1 cellular context compared by ENCODE assay signal in genomic region chr9:6757132-6757987, GRCh38.
A peak's percentile ranks its signal among the peaks of the same experiment; 100 is the strongest.
TF ChIP-seq lines count a peak whose summit lies in the region.

Gene KDM4C, plus strand, starts transcription at chr9:6757973. Its CDS starts 35,016 bp downstream, at chr9:6792989.

TF ChIP-seq in GM12878, 131 proteins besides CTCF, POLR2A, EP300 and RAD21 (continued from another document and continues in another):
- TF ChIP-seq ZBTB11 (CRISPR knock-in tag; IDR thresholded peaks at IDR 0.05) (peak; percentile 75), RBBP5 (conservative IDR thresholded peaks at IDR 0.05) (no peak), ATF3 (IDR thresholded peaks at IDR 0.05; ENCODE audit: borderline replicate concordance, extremely low read depth, low read depth, low read length) (peak; percentile 99), FOXK2 (IDR thresholded peaks at IDR 0.05) (peak; percentile 94), BRCA1 (IDR thresholded peaks at IDR 0.05; ENCODE audit: low read depth, low read length) (no peak), ASH2L (IDR thresholded peaks at IDR 0.05; ENCODE audit: borderline replicate concordance, low read depth) (0 out of 2 replicates have a peak, but pooled peaks have one; percentile 40), IKZF1 (conservative IDR thresholded peaks at IDR 0.05) (no peak; the same call in 1 of the 2 replicates), MTA2 (IDR thresholded peaks at IDR 0.05; ENCODE audit: low read depth) (peak; percentile 24; the same call in 1 of the 2 replicates), KDM1A (IDR thresholded peaks at IDR 0.05; ENCODE audit: borderline replicate concordance) (no peak), NR2F1 (conservative IDR thresholded peaks at IDR 0.05) (peak; percentile 62), GABPA (IDR thresholded peaks at IDR 0.05; ENCODE audit: low read depth) (no peak), SKIL (IDR thresholded peaks at IDR 0.05; ENCODE audit: low read depth, poor library complexity, severe bottlenecking) (peak; percentile 15), JUNB (IDR thresholded peaks at IDR 0.05) (no peak), ATF7 (IDR thresholded peaks at IDR 0.05; ENCODE audit: low read depth) (peak; percentile 95), NFXL1 (IDR thresholded peaks at IDR 0.05; ENCODE audit: borderline replicate concordance) (no peak), HSF1 (IDR thresholded peaks at IDR 0.05; ENCODE audit: low read depth, low read length) (no peak), ZNF24 (IDR thresholded peaks at IDR 0.05) (0 out of 2 replicates have a peak, but pooled peaks have one; percentile 34), ATF2 (IDR thresholded peaks at IDR 0.05; ENCODE audit: low read length) (no peak), STAT1 (conservative IDR thresholded peaks at IDR 0.05) (0 out of 2 replicates have a peak, but pooled peaks have one; percentile 29), IRF5 (IDR thresholded peaks at IDR 0.05; ENCODE audit: borderline replicate concordance) (no peak), MLLT1 (IDR thresholded peaks at IDR 0.05) (peak; percentile 88), ZSCAN29 (IDR thresholded peaks at IDR 0.05) (no peak), POU2F2 (IDR thresholded peaks at IDR 0.05; ENCODE audit: borderline replicate concordance, low read depth, low read length) (no peak; the same call in 1 of the 3 replicates), PAX5 (IDR thresholded peaks at IDR 0.05; ENCODE audit: borderline replicate concordance, low read depth, low read length) (no peak), NR2C2 (IDR thresholded peaks at IDR 0.05; ENCODE audit: borderline replicate concordance, control insufficient read depth, insufficient read length, low read depth) (no peak), IKZF2 (IDR thresholded peaks at IDR 0.05) (peak; percentile 31 to 60; a peak in 3 of 4 replicates), NRF1 (conservative IDR thresholded peaks at IDR 0.05; ENCODE audit: low read depth, low read length) (no peak), ZBED1 (IDR thresholded peaks at IDR 0.05; ENCODE audit: borderline replicate concordance) (peak; percentile 23; the same call in 1 of the 2 replicates), SMAD5 (IDR thresholded peaks at IDR 0.05; ENCODE audit: low read depth) (peak; percentile 87), ZBTB33 (IDR thresholded peaks at IDR 0.05) (no peak), RCOR1 (conservative IDR thresholded peaks at IDR 0.05; ENCODE audit: low read depth, low read length) (0 out of 2 replicates have a peak, but pooled peaks have one; percentile 57), PML (IDR thresholded peaks at IDR 0.05; ENCODE audit: low read length) (peak; percentile 98), RELA (IDR thresholded peaks at IDR 0.05; ENCODE audit: borderline replicate concordance, partially characterized antibody) (peak; percentile 96), SMARCA5 (IDR thresholded peaks at IDR 0.05) (no peak; the same call in 1 of the 2 replicates), CHD2 (IDR thresholded peaks at IDR 0.05; ENCODE audit: borderline replicate concordance, low read depth, low read length) (no peak; the same call in 1 of the 2 replicates), MYB (IDR thresholded peaks at IDR 0.05; ENCODE audit: borderline replicate concordance, low read depth, low read length) (no peak), STAT3 (IDR thresholded peaks at IDR 0.05; ENCODE audit: low read depth, low read length) (no peak), E2F8 (IDR thresholded peaks at IDR 0.05; ENCODE audit: low read depth, partially characterized antibody) (no peak), HDGF (IDR thresholded peaks at IDR 0.05) (peak; percentile 64; the same call in 1 of the 2 replicates), RAD51 (IDR thresholded peaks at IDR 0.05) (peak; percentile 99)
